Comparison of ENCODE assay signal across 1 cellular context in genomic region chr18:48592540-48592939, GRCh38.
TF ChIP-seq lines count a peak whose summit lies in the region.

No MANE protein-coding gene starts in this region.

TF ChIP-seq in K562, 482 proteins besides CTCF, POLR2A, EP300 and RAD21 (continued from another document and continues in another):
- TF ChIP-seq MAX (CRISPR knock-in tag; IDR thresholded peaks at IDR 0.05), result peak; percentile 58; the same call in 1 of the 2 replicates
- no peak for TF ChIP-seq ZNF592 (IDR thresholded peaks at IDR 0.05)
- no peak for TF ChIP-seq DACH1 (IDR thresholded peaks at IDR 0.05; ENCODE audit: partially characterized antibody)
- TF ChIP-seq RBM15 (IDR thresholded peaks at IDR 0.05; ENCODE audit: insufficient read depth, low read length), result no peak
- TF ChIP-seq HEY1 (CRISPR knock-in tag; IDR thresholded peaks at IDR 0.05; ENCODE audit: borderline replicate concordance), result no peak
- no peak for TF ChIP-seq KHSRP (IDR thresholded peaks at IDR 0.05)
- no peak for TF ChIP-seq NCOA4 (IDR thresholded peaks at IDR 0.05; ENCODE audit: partially characterized antibody)
- TF ChIP-seq ZNF282 (CRISPR knock-in tag; IDR thresholded peaks at IDR 0.05), result no peak
- TF ChIP-seq SRSF7 (optimal IDR thresholded peaks at IDR 0.05; ENCODE audit: low read depth, low read length), result no peak
- peak; percentile 86 for TF ChIP-seq TEAD4 (IDR thresholded peaks at IDR 0.05; ENCODE audit: low read length)
- TF ChIP-seq TEAD4 (CRISPR knock-in tag; IDR thresholded peaks at IDR 0.05; ENCODE audit: borderline replicate concordance), result no peak
- no peak for TF ChIP-seq KLF10 (CRISPR knock-in tag; IDR thresholded peaks at IDR 0.05)
- no peak for TF ChIP-seq E2F4 (CRISPR knock-in tag; IDR thresholded peaks at IDR 0.05; ENCODE audit: low read depth)
- no peak for TF ChIP-seq BACH1 (tag; IDR thresholded peaks at IDR 0.05)
- TF ChIP-seq GABPB1 (CRISPR knock-in tag; IDR thresholded peaks at IDR 0.05), result 0 out of 2 replicates have a peak, but pooled peaks have one; percentile 20
- no peak for TF ChIP-seq HDAC8 (tag; IDR thresholded peaks at IDR 0.05)
- no peak for TF ChIP-seq NCOA1 (IDR thresholded peaks at IDR 0.05; ENCODE audit: low read depth)
- TF ChIP-seq STAT5A (IDR thresholded peaks at IDR 0.05; ENCODE audit: borderline replicate concordance, low read length), result 0 out of 2 replicates have a peak, but pooled peaks have one; percentile 21
- 0 out of 4 replicates have a peak, but pooled peaks of 1 of the 2 experiments have one; percentile 21 for TF ChIP-seq KDM1A (IDR thresholded peaks at IDR 0.05)
- TF ChIP-seq CXXC5 (CRISPR knock-in tag; IDR thresholded peaks at IDR 0.05), result peak; percentile 52
- TF ChIP-seq ETS2 (tag; IDR thresholded peaks at IDR 0.05; ENCODE audit: borderline replicate concordance, poor library complexity, severe bottlenecking), result no peak
- no peak for TF ChIP-seq SMAD2 (IDR thresholded peaks at IDR 0.05; ENCODE audit: low read depth, low read length)
- TF ChIP-seq ZMIZ1 (IDR thresholded peaks at IDR 0.05; ENCODE audit: low read depth in 2 of 2, low read length in 2 of 2), result peak in 1 of 2 experiments; percentile 26; a peak in 1 of 4 replicates
- TF ChIP-seq AFF1 (IDR thresholded peaks at IDR 0.05; ENCODE audit: low read depth in 1 of 2, partially characterized antibody in 2 of 2), result no peak
- TF ChIP-seq FOXM1 (IDR thresholded peaks at IDR 0.05; ENCODE audit: low read depth), result no peak
- no peak for TF ChIP-seq FOXM1 (CRISPR knock-in tag; IDR thresholded peaks at IDR 0.05; ENCODE audit: low read depth)
- TF ChIP-seq CBX2 (IDR thresholded peaks at IDR 0.05; ENCODE audit: insufficient read depth, low read length, poor library complexity, severe bottlenecking), result no peak
- peak; percentile 91; the same call in 1 of the 2 replicates for TF ChIP-seq ZNF609 (CRISPR knock-in tag; IDR thresholded peaks at IDR 0.05; ENCODE audit: borderline replicate concordance)
- no peak for TF ChIP-seq ZNF263 (CRISPR knock-in tag; IDR thresholded peaks at IDR 0.05; ENCODE audit: borderline replicate concordance)
- TF ChIP-seq ID3 (CRISPR knock-in tag; IDR thresholded peaks at IDR 0.05), result no peak
- TF ChIP-seq ID3 (tag; IDR thresholded peaks at IDR 0.05), result 0 out of 2 replicates have a peak, but pooled peaks have one; percentile 55
- no peak for TF ChIP-seq DIDO1 (tag; IDR thresholded peaks at IDR 0.05; ENCODE audit: low read depth)
- no peak for TF ChIP-seq JUN (IDR thresholded peaks at IDR 0.05; ENCODE audit: borderline replicate concordance, low read depth, low read length)
- no peak for TF ChIP-seq JUN (CRISPR knock-in tag; IDR thresholded peaks at IDR 0.05; ENCODE audit: borderline replicate concordance)
- TF ChIP-seq ZFX (CRISPR knock-in tag; IDR thresholded peaks at IDR 0.05), result peak; percentile 56
- TF ChIP-seq TRIM24 (IDR thresholded peaks at IDR 0.05), result peak; percentile 67 to 80
- TF ChIP-seq MBD1 (CRISPR knock-in tag; IDR thresholded peaks at IDR 0.05), result no peak
- TF ChIP-seq MNT (conservative IDR thresholded peaks at IDR 0.05), result no peak
